12 cellular contexts compared by ENCODE assay signal in the genomic region with DNA sequence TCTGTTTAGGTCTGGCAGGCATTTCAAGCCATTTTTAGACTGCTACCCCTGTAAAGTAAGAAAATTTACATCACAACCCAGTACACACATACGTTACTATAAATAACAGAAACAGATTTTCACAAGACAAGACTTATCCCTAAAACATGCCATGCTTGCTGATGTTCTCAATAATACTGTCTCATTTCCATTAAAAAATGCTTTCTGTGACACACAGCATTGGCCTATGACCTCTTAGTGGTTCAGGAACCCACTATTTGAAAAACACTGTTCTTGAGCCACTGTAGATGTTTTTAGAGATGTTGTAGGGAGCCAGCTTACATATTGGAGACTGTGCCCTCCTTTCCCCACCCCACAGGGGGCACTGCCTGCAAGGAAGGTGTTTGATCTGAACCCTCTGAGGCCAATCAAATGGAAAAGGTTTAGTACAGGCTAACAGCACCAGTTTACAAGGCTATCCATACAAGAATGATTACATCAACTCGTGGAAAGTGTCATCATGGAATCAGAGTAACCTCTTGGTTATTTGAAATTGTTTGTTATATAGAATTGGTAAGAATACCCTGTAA. TPM values are rescaled to one million over a fixed set of nuclear protein-coding genes. Genes with fewer than 3 reads are reported as not detected.
A peak's percentile ranks its signal among the peaks of the same experiment; 100 is the strongest.
DNase-seq lines count a peak whose midpoint lies in the region; TF ChIP-seq lines count a peak whose summit lies in the region.
"Had no signal": no experiment of that assay in that cellular context is flagged by ENCODE, and none has a peak within 500 bp of the region (broad histone marks: within the 10 kb centered on the region; RNA-seq: fewer than 3 reads in every experiment).

No MANE protein-coding gene starts in this region.

- no peaks in the 10 kb centered on the region for H3K9me2 ChIP-seq in Loucy (replicated peaks; ENCODE audit: low read depth, low read length)

- TF ChIP-seq POLR2A in prostate gland (IDR thresholded peaks at IDR 0.05): no peak

- H3K4me1 ChIP-seq in Loucy (ENCODE audit: insufficient read depth, low read length, poor library complexity, severe bottlenecking) (no peaks in the 10 kb centered on the region), prostate gland (replicated peaks) (no peaks in the 10 kb centered on the region)
- H3K4me1 ChIP-seq in CD8-positive, alpha-beta memory T cell (ENCODE audit: insufficient read depth, low read length): no peaks in the 10 kb centered on the region

- POLR2A ChIA-PET in CD8-positive, alpha-beta memory T cell (lab: Charles Lee): no interaction called here

- H3K4me2 ChIP-seq in Loucy (ENCODE audit: low read depth, low read length, poor library complexity, severe bottlenecking): no peak overlapping the region

- no peak overlapping the region for H3K9ac ChIP-seq in Loucy (ENCODE audit: low read depth, low read length, poor library complexity, severe bottlenecking)

- H3K36me3 ChIP-seq in Loucy (ENCODE audit: insufficient read depth, low read length) (no peaks in the 10 kb centered on the region), prostate gland (no peaks in the 10 kb centered on the region)
- no peaks in the 10 kb centered on the region for H3K36me3 ChIP-seq in CD8-positive, alpha-beta memory T cell (ENCODE audit: insufficient read depth, low read length)

- CTCF ChIA-PET in CD8-positive, alpha-beta memory T cell (lab: Charles Lee): no interaction called here

- H3K9me3 ChIP-seq in Loucy (ENCODE audit: insufficient read depth, low read depth, low read length): no peaks in the 10 kb centered on the region; the same call in 1 of the 2 replicates
- H3K9me3 ChIP-seq in prostate gland: no peaks in the 10 kb centered on the region
- H3K9me3 ChIP-seq in CD8-positive, alpha-beta memory T cell (ENCODE audit: low read length): no peaks in the 10 kb centered on the region

- DNase-seq in activated T-cell treated with anti-CD3 and anti-CD28 coated beads, Interleukin-2, amount 50 U/mL, for 1 hour: peak; percentile 31
- no peak for DNase-seq in activated T-cell treated with anti-CD3 and anti-CD28 coated beads, Interleukin-2, amount 50 U/mL, for 24 hours
- peak; percentile 38 for DNase-seq in choroid plexus epithelial cell (ENCODE audit: low read depth)
- no peak for DNase-seq in neural crest cell (ENCODE audit: low read depth, low spot score)
- no peak for DNase-seq in occipital lobe (lab: John Stamatoyannopoulos, UW)
- no peak for DNase-seq in prostate gland (ENCODE audit: low spot score)
- no peak for DNase-seq in CD8-positive, alpha-beta memory T cell
- DNase-seq: dorsolateral prefrontal cortex, left cardiac atrium, MV-4-11 had no signal

- H3K79me2 ChIP-seq in Loucy (ENCODE audit: insufficient read depth, low read length): peaks cover 28% of the 10 kb centered on the region

- no peaks in the 10 kb centered on the region for H3F3A ChIP-seq in Loucy (ENCODE audit: low read depth)

- H3K4me3 Mint-ChIP-seq in activated T-cell treated with anti-CD3 and anti-CD28 coated beads, Interleukin-2, amount 50 U/mL, for 24 hours: no peak overlapping the region
- H3K4me3 Mint-ChIP-seq in neural crest cell: no peak overlapping the region
- H3K4me3 Mint-ChIP-seq in CD8-positive, alpha-beta memory T cell: no peak overlapping the region
- H3K4me3 Mint-ChIP-seq: stimulated activated naive CD8-positive, alpha-beta T cell treated with anti-CD3 and anti-CD28 coated beads, Interleukin-15, Interleukin-2, amounts not matched to agents 100 ng/mL and 50 ng/mL, for 24 hours had no signal

- H3K4me3 ChIP-seq in Loucy (ENCODE audit: low read length, poor library complexity, severe bottlenecking) (no peak overlapping the region), choroid plexus epithelial cell (ENCODE audit: low read depth, low read length) (no peak overlapping the region), prostate gland (no peak overlapping the region)
- no peak overlapping the region for H3K4me3 ChIP-seq in CD8-positive, alpha-beta memory T cell (ENCODE audit: low read length)
- H3K4me3 ChIP-seq: dorsolateral prefrontal cortex had no signal

- H3K36me3 Mint-ChIP-seq in activated T-cell treated with anti-CD3 and anti-CD28 coated beads, Interleukin-2, amount 50 U/mL, for 24 hours (ENCODE audit: low read depth): peaks cover 7% of the 10 kb centered on the region
- peaks cover 15% of the 10 kb centered on the region for H3K36me3 Mint-ChIP-seq in neural crest cell (ENCODE audit: low read depth)
- H3K36me3 Mint-ChIP-seq in CD8-positive, alpha-beta memory T cell: peaks cover 3 to 6% (median 6%) of the 10 kb centered on the region in 3 donors

- H4K20me1 ChIP-seq in Loucy (ENCODE audit: insufficient read depth, low read length, poor library complexity, severe bottlenecking): peaks cover 2% of the 10 kb centered on the region

- WGBS in prostate gland: 74% methylated on average over 2 of the region's 2 CpGs

- H3K27me3 ChIP-seq in Loucy (ENCODE audit: insufficient read depth, low read length, poor library complexity, severe bottlenecking) (no peaks in the 10 kb centered on the region), prostate gland (replicated peaks; ENCODE audit: insufficient read depth) (no peaks in the 10 kb centered on the region)
- H3K27me3 ChIP-seq in CD8-positive, alpha-beta memory T cell (ENCODE audit: insufficient read depth, low read length, poor library complexity, severe bottlenecking): no peaks in the 10 kb centered on the region
- H3K27me3 ChIP-seq: dorsolateral prefrontal cortex had no signal

- H3K9me3 Mint-ChIP-seq in activated T-cell treated with anti-CD3 and anti-CD28 coated beads, Interleukin-2, amount 50 U/mL, for 24 hours: peaks cover 2% of the 10 kb centered on the region
- H3K9me3 Mint-ChIP-seq in neural crest cell: peaks cover 2% of the 10 kb centered on the region
- peaks cover 3 to 4% (median 3%) of the 10 kb centered on the region in 5 donors for H3K9me3 Mint-ChIP-seq in CD8-positive, alpha-beta memory T cell

- H3K27ac ChIP-seq in prostate gland: no peak overlapping the region
- no peak overlapping the region for H3K27ac ChIP-seq in CD8-positive, alpha-beta memory T cell (ENCODE audit: low read depth, low read length)

- intact Hi-C loops in prostate gland (cut with DNase I): no loop called here

- H2AFZ ChIP-seq in Loucy (ENCODE audit: low read length): no peak overlapping the region

- H3K27ac Mint-ChIP-seq in activated T-cell treated with anti-CD3 and anti-CD28 coated beads, Interleukin-2, amount 50 U/mL, for 24 hours: no peak overlapping the region
- H3K27ac Mint-ChIP-seq in neural crest cell (ENCODE audit: unreplicated experiment): peak overlapping the region; percentile 43
- H3K27ac Mint-ChIP-seq in CD8-positive, alpha-beta memory T cell: no peak overlapping the region
- H3K27ac Mint-ChIP-seq: stimulated activated naive CD8-positive, alpha-beta T cell treated with anti-CD3 and anti-CD28 coated beads, Interleukin-15, Interleukin-2, amounts not matched to agents 100 ng/mL and 50 ng/mL, for 24 hours had no signal

- TF ChIP-seq CTCF in Loucy (conservative IDR thresholded peaks at IDR 0.05; ENCODE audit: low read length) (peak; percentile 67), choroid plexus epithelial cell (conservative IDR thresholded peaks at IDR 0.05; ENCODE audit: low read depth, low read length) (peak; percentile 49), neural crest cell (conservative IDR thresholded peaks at IDR 0.05) (peak; percentile 29), prostate gland (IDR thresholded peaks at IDR 0.05) (no peak)

- H3K4me1 Mint-ChIP-seq in activated T-cell treated with anti-CD3 and anti-CD28 coated beads, Interleukin-2, amount 50 U/mL, for 24 hours (ENCODE audit: low read depth): peaks cover 33% of the 10 kb centered on the region
- peaks cover 51% of the 10 kb centered on the region for H3K4me1 Mint-ChIP-seq in neural crest cell
- peaks cover 16 to 36% (median 25%) of the 10 kb centered on the region in 3 donors for H3K4me1 Mint-ChIP-seq in CD8-positive, alpha-beta memory T cell

- H3K27me3 Mint-ChIP-seq in activated T-cell treated with anti-CD3 and anti-CD28 coated beads, Interleukin-2, amount 50 U/mL, for 24 hours: no peaks in the 10 kb centered on the region
- H3K27me3 Mint-ChIP-seq in neural crest cell (ENCODE audit: low read depth): no peaks in the 10 kb centered on the region
- no peaks in the 10 kb centered on the region for H3K27me3 Mint-ChIP-seq in CD8-positive, alpha-beta memory T cell
- H3K27me3 Mint-ChIP-seq: stimulated activated naive CD8-positive, alpha-beta T cell treated with anti-CD3 and anti-CD28 coated beads, Interleukin-15, Interleukin-2, amounts not matched to agents 100 ng/mL and 50 ng/mL, for 24 hours had no signal

RNA-seq across cellular contexts. Expression of a gene that starts 30.8 kb away (rescaled TPM):
- total RNA-seq in neural crest cell (33.8 and 34.3 TPM in 2 replicates), occipital lobe (57.4 TPM), prostate gland (10 to 100 TPM in 1 of 2 donors, 1 to 10 TPM in 1; 8.7 to 13.7 TPM)
- 1 to 10 TPM; 5.9 to 6.0 TPM for total RNA-seq in CD8-positive, alpha-beta memory T cell
- 0.64 TPM for polyA plus RNA-seq in CD8-positive, alpha-beta memory T cell

Comparison
In these comparisons a context has a peak if more than half of its experiments do, and no peak if none do; other contexts are left out.
1. DNase-seq: peak in activated T-cell treated with anti-CD3 and anti-CD28 coated beads, Interleukin-2, amount 50 U/mL, for 1 hour (single experiment) and choroid plexus epithelial cell (single experiment); none in activated T-cell treated with anti-CD3 and anti-CD28 coated beads, Interleukin-2, amount 50 U/mL, for 24 hours (single experiment), neural crest cell (single experiment), occipital lobe (single experiment), prostate gland (single experiment) and CD8-positive, alpha-beta memory T cell (0 of 5).
2. CTCF ChIP-seq: peak in Loucy (single experiment), choroid plexus epithelial cell (single experiment) and neural crest cell (single experiment); none in prostate gland (0 of 4).